8 cellular contexts compared by ENCODE assay signal in the genomic region with DNA sequence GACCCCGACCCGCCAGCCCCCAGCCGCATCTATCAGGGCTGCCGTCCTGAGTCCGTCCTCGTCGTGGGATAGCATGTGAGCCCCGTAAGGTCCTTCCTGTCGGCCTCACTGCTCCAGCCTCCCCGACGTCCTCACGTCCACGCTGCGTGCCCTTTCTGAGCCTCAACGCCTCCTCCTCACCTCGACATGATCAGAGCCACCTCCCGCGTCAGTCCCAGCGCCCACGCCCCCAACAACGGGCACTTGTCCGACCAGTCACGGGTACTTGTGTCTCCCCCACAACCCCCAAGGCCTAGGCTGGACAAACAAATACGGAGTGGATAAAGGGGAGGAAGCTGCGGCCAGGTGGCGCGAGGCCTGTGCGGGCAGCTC. TPM values are rescaled to one million over a fixed set of nuclear protein-coding genes. Genes with fewer than 3 reads are reported as not detected.
DNase-seq lines count a peak whose midpoint lies in the region; ATAC-seq, FAIRE-seq and TF ChIP-seq lines count a peak whose summit lies in the region.

No MANE protein-coding gene starts in this region.

- no peak for TF ChIP-seq CTCF in D721Med (IDR thresholded peaks at IDR 0.05; ENCODE audit: insufficient read depth, missing control alignments)
- no peak for TF ChIP-seq CTCF in nephron progenitor cell (IDR thresholded peaks at IDR 0.05)
- no peak for TF ChIP-seq CTCF in vagina (IDR thresholded peaks at IDR 0.05)

- H3K27ac ChIP-seq in esophagus (ENCODE audit: low read depth in 2 of 2, low read length in 1 of 2) (peak overlapping the region; percentile 88 to 94), vagina (peak overlapping the region; percentile 79)

- H3K4me3 ChIP-seq in esophagus (ENCODE audit: low read depth in 1 of 2, low read length in 2 of 2) (peak overlapping the region; percentile 58 to 65), vagina (peak overlapping the region; percentile 65 to 93)

- H3K27ac Mint-ChIP-seq in activated CD4-positive, alpha-beta memory T cell treated with anti-CD3 and anti-CD28 coated beads, Interleukin-2, amount 10 ng/mL, durations not matched to agents 7 days and 5 days = peak overlapping the region; percentile 77
- peak overlapping the region; percentile 99 for H3K27ac Mint-ChIP-seq in nephron progenitor cell

- H3K4me1 ChIP-seq in esophagus (ENCODE audit: control insufficient read depth in 2 of 2, insufficient read depth in 2 of 2, low read length in 1 of 2) = peaks cover 0 to 9% of the 10 kb centered on the region in 2 donors
- peaks cover 22% of the 10 kb centered on the region for H3K4me1 ChIP-seq in vagina

- FAIRE-seq in D721Med (lab: Jason Lieb, UNC) = no peak

- H3K9me3 Mint-ChIP-seq in activated CD4-positive, alpha-beta memory T cell treated with anti-CD3 and anti-CD28 coated beads, Interleukin-2, amount 10 ng/mL, durations not matched to agents 7 days and 5 days = no peaks in the 10 kb centered on the region
- no peaks in the 10 kb centered on the region for H3K9me3 Mint-ChIP-seq in nephron progenitor cell

- peak overlapping the region; percentile 89 for H3K4me3 Mint-ChIP-seq in activated CD4-positive, alpha-beta memory T cell treated with anti-CD3 and anti-CD28 coated beads, Interleukin-2, amount 10 ng/mL, durations not matched to agents 7 days and 5 days
- peak overlapping the region; percentile 97 for H3K4me3 Mint-ChIP-seq in nephron progenitor cell

- peak; percentile 50 for DNase-seq in D721Med (ENCODE audit: insufficient read length, low spot score)
- peak; percentile 54 for DNase-seq in MV-4-11 (lab: John Stamatoyannopoulos, UW)
- DNase-seq in activated CD4-positive, alpha-beta memory T cell treated with anti-CD3 and anti-CD28 coated beads, Interleukin-2, amount 10 ng/mL, durations not matched to agents 7 days and 5 days = peak; percentile 45
- DNase-seq in nephron progenitor cell = no peak
- no peak for DNase-seq in vagina (ENCODE audit: extremely low spot score in 2 of 2)
- no peak for DNase-seq in cortex of kidney (lab: John Stamatoyannopoulos, UW)

- POLR2A ChIA-PET in activated CD4-positive, alpha-beta memory T cell treated with anti-CD3 and anti-CD28 coated beads, Interleukin-2, amount 10 ng/mL, durations not matched to agents 7 days and 5 days (lab: Charles Lee) = interaction anchor here (0.8 to 3.1 kb wide), 17 partner anchors 10 to 762 kb away, joined by 3 to 22 read pairs (median 6); partner anchors contain the start of genes RPS5, ZBTB45, ZNF274 and ZNF446

- CTCF ChIA-PET in activated CD4-positive, alpha-beta memory T cell treated with anti-CD3 and anti-CD28 coated beads, Interleukin-2, amount 10 ng/mL, durations not matched to agents 7 days and 5 days (lab: Charles Lee) = interaction anchor here (1.3 to 3.1 kb wide), 2 partner anchors 14 to 18 kb away, joined by 5 to 15 read pairs; no protein-coding TSS in a partner anchor

- H3K27me3 Mint-ChIP-seq in activated CD4-positive, alpha-beta memory T cell treated with anti-CD3 and anti-CD28 coated beads, Interleukin-2, amount 10 ng/mL, durations not matched to agents 7 days and 5 days = no peaks in the 10 kb centered on the region
- H3K27me3 Mint-ChIP-seq in nephron progenitor cell (ENCODE audit: low read depth, poor library complexity) = peaks cover 4% of the 10 kb centered on the region

- peaks cover 17% of the 10 kb centered on the region for H3K4me1 Mint-ChIP-seq in activated CD4-positive, alpha-beta memory T cell treated with anti-CD3 and anti-CD28 coated beads, Interleukin-2, amount 10 ng/mL, durations not matched to agents 7 days and 5 days
- H3K4me1 Mint-ChIP-seq in nephron progenitor cell = peaks cover 26% of the 10 kb centered on the region

- H3K36me3 ChIP-seq in esophagus (ENCODE audit: control insufficient read depth in 2 of 2, insufficient read depth in 2 of 2, low read length in 1 of 2) (peaks cover 0 to 3% of the 10 kb centered on the region in 2 donors), vagina (no peaks in the 10 kb centered on the region)

- no peaks in the 10 kb centered on the region for H3K27me3 ChIP-seq in esophagus (ENCODE audit: control insufficient read depth in 1 of 2, insufficient read depth in 2 of 2, low read length in 2 of 2)
- H3K27me3 ChIP-seq in vagina = no peaks in the 10 kb centered on the region

- H3K9me3 ChIP-seq in esophagus (ENCODE audit: control insufficient read depth in 2 of 2, insufficient read depth in 1 of 2, low read depth in 1 of 2, low read length in 1 of 2) (no peaks in the 10 kb centered on the region), vagina (no peaks in the 10 kb centered on the region)

- intact Hi-C loops in vagina (cut with DNase I) = no loop called here

- ATAC-seq in GM21723 (IDR thresholded peaks at IDR 0.05; ENCODE audit: unreplicated experiment) = peak; percentile 31

- no peak for TF ChIP-seq POLR2A in vagina (IDR thresholded peaks at IDR 0.05)

- 4 to 5% methylated on average over 28 of the region's 28 CpGs for WGBS in esophagus, 2 donors

- H3K36me3 Mint-ChIP-seq in activated CD4-positive, alpha-beta memory T cell treated with anti-CD3 and anti-CD28 coated beads, Interleukin-2, amount 10 ng/mL, durations not matched to agents 7 days and 5 days (ENCODE audit: low read depth) = peaks cover 4% of the 10 kb centered on the region
- no peaks in the 10 kb centered on the region for H3K36me3 Mint-ChIP-seq in nephron progenitor cell (ENCODE audit: low read depth)

RNA-seq across cellular contexts. Expression of gene ZNF497, which starts 0.7 kb away (rescaled TPM):
- 1 to 10 TPM; 1.1 to 1.2 TPM for total RNA-seq in activated CD4-positive, alpha-beta memory T cell treated with anti-CD3 and anti-CD28 coated beads, Interleukin-2, amount 10 ng/mL, durations not matched to agents 7 days and 5 days
- 1 to 10 TPM in 1 of 2 donors, under 1 TPM in 1; 0.96 to 2.2 TPM for polyA plus RNA-seq in esophagus
- 3.4 TPM for total RNA-seq in vagina

RNA-seq across cellular contexts. Expression of gene A1BG, which starts 8.6 kb away (rescaled TPM):
- total RNA-seq in activated CD4-positive, alpha-beta memory T cell treated with anti-CD3 and anti-CD28 coated beads, Interleukin-2, amount 10 ng/mL, durations not matched to agents 7 days and 5 days = 1 to 10 TPM; 8.5 to 9.9 TPM
- 10 to 100 TPM in 1 of 2 donors, 1 to 10 TPM in 1; 5.4 to 10.6 TPM for polyA plus RNA-seq in esophagus
- 48.9 TPM for total RNA-seq in vagina

RNA-seq across cellular contexts. Expression of gene ZNF837, which starts 18.9 kb away (rescaled TPM):
- 1 to 10 TPM; 1.7 TPM for total RNA-seq in activated CD4-positive, alpha-beta memory T cell treated with anti-CD3 and anti-CD28 coated beads, Interleukin-2, amount 10 ng/mL, durations not matched to agents 7 days and 5 days
- 1 to 10 TPM; 2.5 to 2.8 TPM for polyA plus RNA-seq in esophagus
- 1.2 TPM for total RNA-seq in vagina

RNA-seq across cellular contexts. Expression of gene RPS5, which starts 25.2 kb away (rescaled TPM):
- total RNA-seq in activated CD4-positive, alpha-beta memory T cell treated with anti-CD3 and anti-CD28 coated beads, Interleukin-2, amount 10 ng/mL, durations not matched to agents 7 days and 5 days = 100 to 1,000 TPM; 785 to 801 TPM
- 1,000 to 10,000 TPM in 1 of 2 donors, 100 to 1,000 TPM in 1; 725 to 1,912 TPM for polyA plus RNA-seq in esophagus
- 1,974 TPM for total RNA-seq in vagina

RNA-seq across cellular contexts. Expression of gene RNF225, which starts 33.6 kb away (rescaled TPM):
- under 1 TPM in 1 of 2 experiments, not detected in 1; 0.45 TPM for total RNA-seq in activated CD4-positive, alpha-beta memory T cell treated with anti-CD3 and anti-CD28 coated beads, Interleukin-2, amount 10 ng/mL, durations not matched to agents 7 days and 5 days
- 1 to 10 TPM; 1.6 to 4.6 TPM for polyA plus RNA-seq in esophagus
- total RNA-seq in vagina = 0.98 TPM

Comparison
In these comparisons a context has a peak if more than half of its experiments do, and no peak if none do; other contexts are left out.
1. DNase-seq: peak in D721Med (single experiment), MV-4-11 (single experiment) and activated CD4-positive, alpha-beta memory T cell treated with anti-CD3 and anti-CD28 coated beads, Interleukin-2, amount 10 ng/mL, durations not matched to agents 7 days and 5 days (single experiment); none in nephron progenitor cell (single experiment), vagina (0 of 2) and cortex of kidney (single experiment).